Comparison of ENCODE assay signal across 11 cellular contexts in the genomic region with DNA sequence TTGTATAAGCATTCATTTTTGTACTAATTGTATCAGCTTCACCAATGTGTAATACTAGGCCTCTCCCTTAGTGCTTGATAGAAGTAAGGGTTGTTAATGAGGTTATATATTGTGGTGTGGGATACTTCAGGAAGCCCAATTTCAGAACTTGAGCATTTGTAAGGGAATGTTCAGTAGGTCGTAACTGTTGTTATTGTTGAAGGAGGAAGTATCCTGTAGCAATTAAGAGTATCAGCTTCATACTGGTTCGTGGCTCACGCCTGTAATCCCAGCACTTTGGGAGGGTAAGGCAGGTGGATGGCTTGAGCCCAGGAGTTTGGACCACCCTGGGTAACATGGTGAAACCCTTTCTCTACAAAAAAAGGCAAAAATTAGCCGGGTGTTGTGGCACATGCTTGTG. TPM values are rescaled to one million over a fixed set of nuclear protein-coding genes. Genes with fewer than 3 reads are reported as not detected.
DNase-seq lines count a peak whose midpoint lies in the region; ATAC-seq and TF ChIP-seq lines count a peak whose summit lies in the region.
"Had no signal": no experiment of that assay in that cellular context is flagged by ENCODE, and none has a peak within 500 bp of the region (broad histone marks: within the 10 kb centered on the region; RNA-seq: fewer than 3 reads in every experiment).

No MANE protein-coding gene starts in this region.

- H3K4me3 ChIP-seq in ascending aorta (no peak overlapping the region), mucosa of descending colon (no peak overlapping the region), tibial artery (no peak overlapping the region)

- peak overlapping the region; percentile 41 to 44 for H3K27ac ChIP-seq in ascending aorta
- H3K27ac ChIP-seq in tibial artery: peak overlapping the region; percentile 3 to 69
- H3K27ac ChIP-seq: WERI-Rb-1 had no signal

- TF ChIP-seq CTCF in ascending aorta (IDR thresholded peaks at IDR 0.05) (no peak), mucosa of descending colon (IDR thresholded peaks at IDR 0.05) (no peak), tibial artery (IDR thresholded peaks at IDR 0.05) (no peak)

- CTCF ChIA-PET in activated CD8-positive, alpha-beta memory T cell treated with anti-CD3 and anti-CD28 coated beads, Interleukin-2, amount 10 ng/mL, durations not matched to agents 7 days and 5 days (lab: Charles Lee): interaction anchor here (1.2 to 2.0 kb wide), 2 partner anchors 11 to 117 kb away, joined by 4 to 6 read pairs; no protein-coding TSS in a partner anchor

- H3K36me3 Mint-ChIP-seq in activated CD8-positive, alpha-beta memory T cell treated with anti-CD3 and anti-CD28 coated beads, Interleukin-2, amount 10 ng/mL, durations not matched to agents 7 days and 5 days: peaks cover 35% of the 10 kb centered on the region

- no peaks in the 10 kb centered on the region for H3K27me3 Mint-ChIP-seq in activated CD8-positive, alpha-beta memory T cell treated with anti-CD3 and anti-CD28 coated beads, Interleukin-2, amount 10 ng/mL, durations not matched to agents 7 days and 5 days

- no peaks in the 10 kb centered on the region for H3K27me3 ChIP-seq in ascending aorta
- no peaks in the 10 kb centered on the region for H3K27me3 ChIP-seq in tibial artery

- intact Hi-C loops in ascending aorta (cut with DNase I): no loop called here
- intact Hi-C loops in mucosa of descending colon (cut with DNase I, micrococcal nuclease): no loop called here
- intact Hi-C loops in tibial artery (cut with DNase I; ENCODE audit: low total_unique reads): no loop called here

- H3K9me3 ChIP-seq in ascending aorta (no peaks in the 10 kb centered on the region), mucosa of descending colon (no peaks in the 10 kb centered on the region), tibial artery (no peaks in the 10 kb centered on the region)

- no peak for ATAC-seq in activated CD8-positive, alpha-beta memory T cell treated with anti-CD3 and anti-CD28 coated beads, Interleukin-2, amount 10 ng/mL, durations not matched to agents 7 days and 5 days
- ATAC-seq in mucosa of descending colon: peak; percentile 61
- no peak for ATAC-seq in HG03039 (IDR thresholded peaks at IDR 0.05; ENCODE audit: unreplicated experiment)

- peak overlapping the region; percentile 74 for H3K27ac Mint-ChIP-seq in activated CD8-positive, alpha-beta memory T cell treated with anti-CD3 and anti-CD28 coated beads, Interleukin-2, amount 10 ng/mL, durations not matched to agents 7 days and 5 days

- DNase-seq in activated CD8-positive, alpha-beta memory T cell treated with anti-CD3 and anti-CD28 coated beads, Interleukin-2, amount 10 ng/mL, durations not matched to agents 7 days and 5 days: no peak
- no peak for DNase-seq in activated CD8-positive, alpha-beta memory T cell treated with anti-CD3 and anti-CD28 coated beads, Interleukin-2, amount 50 U/mL, for 4 hours
- DNase-seq in ascending aorta (ENCODE audit: low spot score in 2 of 2) (no peak), mucosa of descending colon (no peak), tibial artery (no peak), NCI-H524 treated with DMSO at 0.1 percent for 48 hours (lab: John Stamatoyannopoulos, UW) (no peak)
- no peak for DNase-seq in stimulated activated naive CD4-positive, alpha-beta T cell (lab: John Stamatoyannopoulos, UW)
- DNase-seq: amniotic stem cell, nucleus accumbens, WERI-Rb-1 had no signal

- H3K36me3 ChIP-seq in ascending aorta (no peaks in the 10 kb centered on the region), mucosa of descending colon (ENCODE audit: low read depth) (no peaks in the 10 kb centered on the region), tibial artery (no peaks in the 10 kb centered on the region)
- H3K36me3 ChIP-seq: WERI-Rb-1 had no signal

- H3K4me3 Mint-ChIP-seq in activated CD8-positive, alpha-beta memory T cell treated with anti-CD3 and anti-CD28 coated beads, Interleukin-2, amount 10 ng/mL, durations not matched to agents 7 days and 5 days: no peak overlapping the region

- peaks cover 61% of the 10 kb centered on the region for H3K4me1 Mint-ChIP-seq in activated CD8-positive, alpha-beta memory T cell treated with anti-CD3 and anti-CD28 coated beads, Interleukin-2, amount 10 ng/mL, durations not matched to agents 7 days and 5 days

- no peaks in the 10 kb centered on the region for H3K9me3 Mint-ChIP-seq in activated CD8-positive, alpha-beta memory T cell treated with anti-CD3 and anti-CD28 coated beads, Interleukin-2, amount 10 ng/mL, durations not matched to agents 7 days and 5 days (ENCODE audit: low read depth)

- H3K4me1 ChIP-seq in ascending aorta: peaks cover 24 to 64% of the 10 kb centered on the region in 2 donors
- peaks cover 28% of the 10 kb centered on the region for H3K4me1 ChIP-seq in mucosa of descending colon (ENCODE audit: low read depth)
- peaks cover 4 to 78% (median 56%) of the 10 kb centered on the region in 4 donors for H3K4me1 ChIP-seq in tibial artery

RNA-seq across cellular contexts. Expression of gene IQGAP1, which starts 30.6 kb away (rescaled TPM):
- 100 to 1,000 TPM; 217 to 221 TPM for total RNA-seq in activated CD8-positive, alpha-beta memory T cell treated with anti-CD3 and anti-CD28 coated beads, Interleukin-2, amount 10 ng/mL, durations not matched to agents 7 days and 5 days
- total RNA-seq in ascending aorta (99.1 TPM), mucosa of descending colon (100 to 1,000 TPM; 186 to 242 (median 206) TPM)
